ENCODE assay signal across 23 cellular contexts in genomic region chr2:187397870-187398269, GRCh38.
"Had no signal": no experiment of that assay in that cellular context is flagged by ENCODE, and none has a peak within 500 bp of the region (broad histone marks: within the 10 kb centered on the region; RNA-seq: fewer than 3 reads in every experiment).

No MANE protein-coding gene starts in this region.

- H3K36me3 ChIP-seq: gastrocnemius medialis, ovary, right lobe of liver, thoracic aorta, tibial nerve, upper lobe of right lung, uterus had no signal

- H3K9me3 Mint-ChIP-seq: stimulated activated naive CD8-positive, alpha-beta T cell treated with anti-CD3 and anti-CD28 coated beads, Interleukin-15, Interleukin-2, amounts not matched to agents 100 ng/mL and 50 ng/mL, for 24 hours had no signal

- H3K36me3 Mint-ChIP-seq: memory B cell; natural killer cell; stimulated activated naive B cell treated with anti-CD40 and anti-IgM and Interleukin-4, amounts not matched to agents 10 μg/mL and 1 μg/mL and 100 μg/mL, for 72 hours had no signal

- H3K27me3 ChIP-seq: gastrocnemius medialis, ovary, right lobe of liver, tibial nerve, upper lobe of right lung, uterus had no signal

- H3K27ac Mint-ChIP-seq: effector memory CD8-positive, alpha-beta T cell; memory B cell; natural killer cell; stimulated activated naive B cell treated with anti-CD40 and anti-IgM and Interleukin-4, amounts not matched to agents 10 μg/mL and 1 μg/mL and 100 μg/mL, for 72 hours; stimulated activated naive CD8-positive, alpha-beta T cell treated with anti-CD3 and anti-CD28 coated beads, Interleukin-15, Interleukin-2, amounts not matched to agents 100 ng/mL and 50 ng/mL, for 24 hours had no signal

- H3K9me3 ChIP-seq: gastrocnemius medialis, ovary, right lobe of liver, thoracic aorta, upper lobe of right lung, uterus had no signal

- H3K4me1 Mint-ChIP-seq: natural killer cell; stimulated activated naive B cell treated with anti-CD40 and anti-IgM and Interleukin-4, amounts not matched to agents 10 μg/mL and 1 μg/mL and 100 μg/mL, for 72 hours had no signal

- FAIRE-seq: keratinocyte, small intestine had no signal

- H3K27ac ChIP-seq: coronary artery, epithelial cell of prostate, gastrocnemius medialis, ovary, right lobe of liver, thoracic aorta, tibial nerve, upper lobe of right lung had no signal

- H3K4me3 Mint-ChIP-seq: effector memory CD8-positive, alpha-beta T cell; memory B cell; natural killer cell; stimulated activated naive B cell treated with anti-CD40 and anti-IgM and Interleukin-4, amounts not matched to agents 10 μg/mL and 1 μg/mL and 100 μg/mL, for 72 hours; stimulated activated naive CD8-positive, alpha-beta T cell treated with anti-CD3 and anti-CD28 coated beads, Interleukin-15, Interleukin-2, amounts not matched to agents 100 ng/mL and 50 ng/mL, for 24 hours had no signal

- DNase-seq: effector memory CD8-positive, alpha-beta T cell; foreskin fibroblast; gastrocnemius medialis; head of caudate nucleus; natural killer cell; occipital lobe; ovary; posterior cingulate gyrus; right lobe of liver; small intestine; stimulated activated CD4-positive, alpha-beta T cell treated with anti-CD3 and anti-CD28 coated beads, Interleukin-15, amount 100 ng/mL, for 24 hours; stimulated activated CD4-positive, alpha-beta T cell treated with anti-CD3 and anti-CD28 coated beads, Interleukin-2, amount 100 ng/mL, for 48 hours; stimulated activated naive B cell treated with anti-CD40 and anti-IgM and Interleukin-4, amounts not matched to agents 10 μg/mL and 1 μg/mL and 100 μg/mL, for 72 hours; upper lobe of right lung; uterus had no signal

- H3K27me3 Mint-ChIP-seq: effector memory CD8-positive, alpha-beta T cell; memory B cell; stimulated activated naive B cell treated with anti-CD40 and anti-IgM and Interleukin-4, amounts not matched to agents 10 μg/mL and 1 μg/mL and 100 μg/mL, for 72 hours; stimulated activated naive CD8-positive, alpha-beta T cell treated with anti-CD3 and anti-CD28 coated beads, Interleukin-15, Interleukin-2, amounts not matched to agents 100 ng/mL and 50 ng/mL, for 24 hours had no signal

- H3K4me1 ChIP-seq: right lobe of liver, upper lobe of right lung, uterus had no signal

- H3K4me3 ChIP-seq: coronary artery, gastrocnemius medialis, lung, ovary, right lobe of liver, thoracic aorta, tibial nerve, upper lobe of right lung, uterus had no signal
